Comparison of ENCODE assay signal across 21 cellular contexts in the genomic region with DNA sequence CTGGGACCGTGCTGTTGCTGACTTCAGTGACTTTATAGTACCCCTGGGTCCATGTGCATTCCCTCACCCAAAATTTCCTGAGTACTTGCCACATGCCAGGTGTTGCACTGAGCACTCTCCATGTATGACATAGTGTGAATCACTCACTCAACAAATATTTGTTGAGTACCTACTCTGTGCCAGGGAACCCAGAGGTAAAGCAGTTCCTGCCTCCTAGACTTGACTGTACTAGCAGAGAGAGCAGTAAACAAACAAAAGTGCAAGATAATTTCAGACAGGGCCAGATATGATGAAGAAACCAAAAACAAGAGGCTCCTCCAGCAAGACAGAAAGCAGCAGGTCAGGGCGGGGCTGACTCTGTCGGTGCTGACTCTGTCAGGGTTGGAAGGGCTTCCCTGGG. TPM values are rescaled to one million over a fixed set of nuclear protein-coding genes. Genes with fewer than 3 reads are reported as not detected.
DNase-seq lines count a peak whose midpoint lies in the region; ATAC-seq, FAIRE-seq and TF ChIP-seq lines count a peak whose summit lies in the region.
"Had no signal": no experiment of that assay in that cellular context is flagged by ENCODE, and none has a peak within 500 bp of the region (broad histone marks: within the 10 kb centered on the region; RNA-seq: fewer than 3 reads in every experiment).

No MANE protein-coding gene starts in this region.

- H3K27me3 ChIP-seq in astrocyte (ENCODE audit: insufficient read depth, low read length), result no peaks in the 10 kb centered on the region
- H3K27me3 ChIP-seq: sigmoid colon, uterus had no signal

- no peaks in the 10 kb centered on the region for H3K36me3 Mint-ChIP-seq in astrocyte (ENCODE audit: low read depth, unreplicated experiment)
- H3K36me3 Mint-ChIP-seq: activated naive CD4-positive, alpha-beta T cell treated with anti-CD3 and anti-CD28 coated beads, Interleukin-2, amount 10 ng/mL, durations not matched to agents 7 days and 5 days; CD8-positive, alpha-beta memory T cell had no signal

- H3K9me3 ChIP-seq in A549 (peaks cover 4% of the 10 kb centered on the region; the same call in 1 of the 3 replicates), astrocyte (ENCODE audit: insufficient read depth, low read depth, low read length) (no peaks in the 10 kb centered on the region)
- H3K9me3 ChIP-seq: sigmoid colon, uterus had no signal

- POLR2A ChIA-PET in A549 (lab: Yijun Ruan, JAX), result no interaction called here

- no peak overlapping the region for H2AFZ ChIP-seq in astrocyte (ENCODE audit: low read depth, low read length)

- DNase-seq in A549 (ENCODE audit: low read depth in 1 of 2, low spot score in 1 of 2) (peak; percentile 25 to 57), HPDE6-E6E7 (ENCODE audit: extremely low spot score) (peak; percentile 21), astrocyte (ENCODE audit: low read depth) (peak; percentile 9), kidney tubule cell (ENCODE audit: low spot score) (peak; percentile 66), NCI-H510A treated with DMSO at 0.1 percent for 48 hours (lab: John Stamatoyannopoulos, UW) (no peak), GM19240 (ENCODE audit: insufficient read length, low spot score) (no peak), NCI-H187 (lab: John Stamatoyannopoulos, UW) (no peak)
- DNase-seq in stimulated activated naive CD8-positive, alpha-beta T cell treated with anti-CD3 and anti-CD28 coated beads, Interleukin-15, Interleukin-2, amounts not matched to agents 100 U/mL and 50 U/mL, for 24 hours, result no peak
- DNase-seq: activated CD4-positive, alpha-beta T cell treated with anti-CD3 and anti-CD28 coated beads, Interleukin-2, amount 50 U/mL, for 4 hours; activated naive CD4-positive, alpha-beta T cell treated with anti-CD3 and anti-CD28 coated beads, Interleukin-2, amount 10 ng/mL, durations not matched to agents 7 days and 5 days; CD8-positive, alpha-beta memory T cell; NCI-H1092; NCI-H82; sigmoid colon; stimulated activated CD4-positive, alpha-beta T cell treated with anti-CD3 and anti-CD28 coated beads, Interleukin-2, amount 100 ng/mL, for 24 hours; uterus had no signal

- no peak; a peak in 1 of 5 replicates for TF ChIP-seq EP300 in A549 (IDR thresholded peaks at IDR 0.05)

- H3K9me3 Mint-ChIP-seq in astrocyte (ENCODE audit: unreplicated experiment), result no peaks in the 10 kb centered on the region
- H3K9me3 Mint-ChIP-seq: activated naive CD4-positive, alpha-beta T cell treated with anti-CD3 and anti-CD28 coated beads, Interleukin-2, amount 10 ng/mL, durations not matched to agents 7 days and 5 days; CD8-positive, alpha-beta memory T cell had no signal

- H3K4me3 Mint-ChIP-seq in astrocyte (ENCODE audit: unreplicated experiment), result no peak overlapping the region
- H3K4me3 Mint-ChIP-seq: activated naive CD4-positive, alpha-beta T cell treated with anti-CD3 and anti-CD28 coated beads, Interleukin-2, amount 10 ng/mL, durations not matched to agents 7 days and 5 days; CD8-positive, alpha-beta memory T cell had no signal

- no peak for TF ChIP-seq POLR2A in A549 (IDR thresholded peaks at IDR 0.05; ENCODE audit: low read length)

- no peaks in the 10 kb centered on the region for H4K20me1 ChIP-seq in astrocyte (ENCODE audit: insufficient read depth, low read length)

- H3K36me3 ChIP-seq in astrocyte (ENCODE audit: insufficient read depth, low read length), result no peaks in the 10 kb centered on the region
- H3K36me3 ChIP-seq: sigmoid colon, uterus had no signal

- H3K4me2 ChIP-seq in A549 (peak overlapping the region; percentile 68), astrocyte (ENCODE audit: low read length) (peak overlapping the region; percentile 24)
- H3K4me2 ChIP-seq: KMS-11 had no signal

- no peak overlapping the region for H3K9ac ChIP-seq in astrocyte (ENCODE audit: low read length)
- H3K9ac ChIP-seq: KMS-11 had no signal

- H3K4me1 Mint-ChIP-seq in astrocyte (ENCODE audit: low read depth, unreplicated experiment), result peaks cover 23% of the 10 kb centered on the region
- H3K4me1 Mint-ChIP-seq: activated naive CD4-positive, alpha-beta T cell treated with anti-CD3 and anti-CD28 coated beads, Interleukin-2, amount 10 ng/mL, durations not matched to agents 7 days and 5 days; CD8-positive, alpha-beta memory T cell had no signal

- peaks cover 41% of the 10 kb centered on the region for H3K4me1 ChIP-seq in A549
- H3K4me1 ChIP-seq in astrocyte (ENCODE audit: insufficient read depth, low read length), result peaks cover 34% of the 10 kb centered on the region
- H3K4me1 ChIP-seq: uterus had no signal

- H3K4me3 ChIP-seq in A549 (no peak overlapping the region), astrocyte (ENCODE audit: insufficient read depth, low read depth, low read length) (no peak overlapping the region)
- H3K4me3 ChIP-seq: coronary artery, sigmoid colon, uterus had no signal

- peaks cover 4% of the 10 kb centered on the region for H3K27me3 Mint-ChIP-seq in astrocyte (ENCODE audit: low read depth, unreplicated experiment)

- peak; percentile 60 to 69 for ATAC-seq in A549
- ATAC-seq in stimulated activated naive CD8-positive, alpha-beta T cell treated with anti-CD3 and anti-CD28 coated beads, Interleukin-15, Interleukin-2, amounts not matched to agents 100 U/mL and 50 U/mL, for 24 hours, result no peak
- ATAC-seq: left lobe of liver had no signal

- no peaks in the 10 kb centered on the region for H3K79me2 ChIP-seq in astrocyte (ENCODE audit: insufficient read depth, low read length)

- 20% methylated on average over 3 of the region's 3 CpGs for WGBS in A549 (ENCODE audit: missing lambda C conversion rate)

- TF ChIP-seq RAD21 in A549 (conservative IDR thresholded peaks at IDR 0.05 in 1 of 2, IDR thresholded peaks at IDR 0.05 in 1 of 2), result no peak

- H3K27ac Mint-ChIP-seq in astrocyte (ENCODE audit: unreplicated experiment), result peak overlapping the region; percentile 83
- H3K27ac Mint-ChIP-seq: activated naive CD4-positive, alpha-beta T cell treated with anti-CD3 and anti-CD28 coated beads, Interleukin-2, amount 10 ng/mL, durations not matched to agents 7 days and 5 days had no signal

- FAIRE-seq in A549 (lab: Jason Lieb, UNC) (no peak), astrocyte (lab: Jason Lieb, UNC) (no peak)

- CTCF ChIA-PET in A549 (lab: Yijun Ruan, JAX), result interaction anchor here (1.0 kb wide), 1 partner anchor 127 kb away, joined by 3 read pairs; no protein-coding TSS in a partner anchor

- H3K27ac ChIP-seq in A549 (peak overlapping the region; percentile 92 to 95), astrocyte (ENCODE audit: low read depth, low read length) (no peak overlapping the region)
- H3K27ac ChIP-seq: coronary artery, KMS-11, sigmoid colon, uterus had no signal

- TF ChIP-seq CTCF in A549 (IDR thresholded peaks at IDR 0.05), result no peak
- TF ChIP-seq CTCF in astrocyte (IDR thresholded peaks at IDR 0.05; ENCODE audit: insufficient read depth, low read depth, low read length), result no peak

TF ChIP-seq in A549, 52 proteins besides CTCF, POLR2A, EP300 and RAD21:
- TF ChIP-seq FOSL2 (IDR thresholded peaks at IDR 0.05) (peak; percentile 61), FOSL2 (CRISPR knock-in tag; IDR thresholded peaks at IDR 0.05) (peak; percentile 51), GATA3 (IDR thresholded peaks at IDR 0.05; ENCODE audit: borderline replicate concordance) (0 out of 2 replicates have a peak, but pooled peaks have one; percentile 24), KDM5A (IDR thresholded peaks at IDR 0.05) (no peak), JUNB (IDR thresholded peaks at IDR 0.05) (peak; percentile 66; the same call in 1 of the 2 replicates)
- TF ChIP-seq, protein P1, sequence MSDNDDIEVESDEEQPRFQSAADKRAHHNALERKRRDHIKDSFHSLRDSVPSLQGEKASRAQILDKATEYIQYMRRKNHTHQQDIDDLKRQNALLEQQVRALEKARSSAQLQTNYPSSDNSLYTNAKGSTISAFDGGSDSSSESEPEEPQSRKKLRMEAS (IDR thresholded peaks at IDR 0.05), result peak; percentile 62

RNA-seq across cellular contexts. Expression of a gene that starts 12.2 kb away (rescaled TPM):
- polyA plus RNA-seq in A549 (2011; rRNA removed), result 0.01 and 0.03 TPM in 2 replicates
- 0.01 TPM in 1 of 2 replicates, not detected in the other for polyA plus RNA-seq in A549 (2012; cell fraction: cytosol; rRNA removed)
- 0.01 TPM in 1 of 2 replicates, not detected in the other for polyA plus RNA-seq in A549 (2012; cell fraction: nucleus; rRNA removed)
- not detected in 3 replicates for polyA plus RNA-seq in A549 (2017; fragmentation: RNase III; extraction: RNeasy Plus Mini Kit Qiagen cat#74134 plus additional on column Dnase treatment)
- not detected in 2 replicates for polyA minus RNA-seq in A549 (2011; rRNA and poly(A)+ RNA removed)
- 0.18 TPM in 1 of 2 replicates, not detected in the other for total RNA-seq in astrocyte
- total RNA-seq: CD8-positive, alpha-beta memory T cell; left lobe of liver; omental fat pad; RPMI7951; sigmoid colon; uterus had no signal
- polyA plus RNA-seq: sigmoid colon had no signal

RNA-seq across cellular contexts. Expression of a gene that starts 24.8 kb away (rescaled TPM):
- 18.0 and 22.8 TPM in 2 replicates for polyA plus RNA-seq in A549 (2011; rRNA removed)
- polyA plus RNA-seq in A549 (2012; cell fraction: cytosol; rRNA removed), result 16.2 and 17.3 TPM in 2 replicates
- polyA plus RNA-seq in A549 (2012; cell fraction: nucleus; rRNA removed), result 13.5 and 16.2 TPM in 2 replicates
- 7.7 to 10.0 TPM (median 9.3 TPM) in 3 replicates for polyA plus RNA-seq in A549 (2017; fragmentation: RNase III; extraction: RNeasy Plus Mini Kit Qiagen cat#74134 plus additional on column Dnase treatment)
- 8.0 and 13.2 TPM in 2 replicates for polyA minus RNA-seq in A549 (2011; rRNA and poly(A)+ RNA removed)
- total RNA-seq in astrocyte, result 6.9 and 7.9 TPM in 2 replicates

Comparison
In these comparisons a context has a peak if more than half of its experiments do, and no peak if none do; other contexts are left out.
1. DNase-seq: peak in A549 (2 of 2), HPDE6-E6E7 (single experiment), astrocyte (single experiment) and kidney tubule cell (single experiment); none in stimulated activated naive CD8-positive, alpha-beta T cell treated with anti-CD3 and anti-CD28 coated beads, Interleukin-15, Interleukin-2, amounts not matched to agents 100 U/mL and 50 U/mL, for 24 hours (single experiment), NCI-H510A treated with DMSO at 0.1 percent for 48 hours (single experiment), GM19240 (single experiment) and NCI-H187 (0 of 2).